8 cellular contexts compared by ENCODE assay signal in genomic region chr15:82809308-82810060, GRCh38.
A peak's percentile ranks its signal among the peaks of the same experiment; 100 is the strongest.
DNase-seq lines count a peak whose midpoint lies in the region; ATAC-seq and TF ChIP-seq lines count a peak whose summit lies in the region.

WHAMM (plus strand) TSS chr15:82809628; CDS start chr15:82809727, 99 bp downstream.

- peak; percentile 99 for DNase-seq in AG10803 (ENCODE audit: low read depth)
- peak; percentile 73 for DNase-seq in NCI-H345 treated with DMSO at 0.1 percent for 48 hours (lab: John Stamatoyannopoulos, UW; ENCODE audit: unreplicated experiment)
- peak; percentile 93 for DNase-seq in activated CD4-positive, CD25-positive, alpha-beta regulatory T cell treated with anti-CD3 and anti-CD28 coated beads, Interleukin-2, amount 50 U/mL, for 16 hours (ENCODE audit: low read depth, low spot score)
- DNase-seq in cerebellar cortex (ENCODE audit: low spot score) = peak; percentile 99
- peak; percentile 99 for DNase-seq in islet precursor cell
- DNase-seq in stimulated activated CD4-positive, alpha-beta T cell treated with anti-CD3 and anti-CD28 coated beads, Interleukin-12 subunit alpha, Interleukin-12 subunit beta, amount 100 ng/mL, for 48 hours (ENCODE audit: low read depth in 2 of 3, low spot score in 1 of 3) = peak; percentile 92 to 94 (median 93)

- peak within 1 kb of the TSS; percentile 84 for H3K4me3 ChIP-seq in AG10803 (ENCODE audit: low read length)

- ATAC-seq in GM19025 (IDR thresholded peaks at IDR 0.05; ENCODE audit: low read depth, unreplicated experiment) (peak; percentile 86), HG03342 (IDR thresholded peaks at IDR 0.05; ENCODE audit: unreplicated experiment) (peak; percentile 84)

- TF ChIP-seq CTCF in AG10803 (conservative IDR thresholded peaks at IDR 0.05; ENCODE audit: low read length) = no peak

Comparison
In these comparisons a context has a peak if more than half of its experiments do, and no peak if none do; other contexts are left out.
1. Peak in every context shown above with its lines: DNase-seq, ATAC-seq and H3K4me3 ChIP-seq.